ENCODE assay signal across 21 cellular contexts in the genomic region with DNA sequence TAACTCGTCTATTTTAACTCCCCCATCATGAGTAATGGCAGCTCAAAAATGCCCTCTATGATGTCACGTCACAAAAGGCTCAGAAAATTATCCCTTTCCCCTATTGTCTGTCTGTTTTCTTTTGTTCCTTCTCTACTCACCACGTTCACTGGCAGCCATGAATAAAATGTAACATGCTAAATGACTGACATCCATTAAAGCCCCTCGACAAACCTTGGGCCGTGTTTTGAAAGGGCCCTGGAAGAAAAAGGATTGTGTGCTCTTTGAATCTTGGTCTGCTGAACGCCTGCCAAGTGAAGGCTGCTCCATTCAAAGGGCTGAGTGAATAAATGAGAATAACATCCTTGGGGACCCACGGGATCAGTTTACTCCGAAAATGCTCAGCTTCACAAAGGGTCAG.
DNase-seq lines count a peak whose midpoint lies in the region; TF ChIP-seq lines count a peak whose summit lies in the region.
"Had no signal": no experiment of that assay in that cellular context is flagged by ENCODE, and none has a peak within 500 bp of the region (broad histone marks: within the 10 kb centered on the region; RNA-seq: fewer than 3 reads in every experiment).

No MANE protein-coding gene starts in this region.

- no peak overlapping the region for H4K5ac ChIP-seq in H9 (ENCODE audit: insufficient read length, low read depth, low read length)

- H3K27me3 Mint-ChIP-seq in H9 (ENCODE audit: low read depth) = no peaks in the 10 kb centered on the region

- H3K4me3 Mint-ChIP-seq in H9 = no peak overlapping the region
- H3K4me3 Mint-ChIP-seq: B cell had no signal

- H3K27me3 ChIP-seq in H9 (ENCODE audit: insufficient read depth, low read length) = no peaks in the 10 kb centered on the region
- H3K27me3 ChIP-seq: ovary, uterus had no signal

- H3K79me1 ChIP-seq in H9 (ENCODE audit: insufficient read depth, low read depth, low read length, poor library complexity, severe bottlenecking) = no peaks in the 10 kb centered on the region

- no peak overlapping the region for H3K4ac ChIP-seq in H9 (ENCODE audit: low read depth, low read length)

- H3K23me2 ChIP-seq in H9 (ENCODE audit: insufficient read length, low read depth, low read length, poor library complexity, severe bottlenecking) = no peaks in the 10 kb centered on the region

- H4K8ac ChIP-seq in H9 (replicated peaks; ENCODE audit: insufficient read length, low read depth, low read length) = no peak overlapping the region

- no peaks in the 10 kb centered on the region for H3K36me3 Mint-ChIP-seq in H9 (ENCODE audit: insufficient read depth in 1 of 3, low read depth in 3 of 3)
- H3K36me3 Mint-ChIP-seq: activated naive CD4-positive, alpha-beta T cell treated with anti-CD3 and anti-CD28 coated beads, Interleukin-2, amount 50 U/mL, for 72 hours had no signal

- H2BK15ac ChIP-seq in H9 (ENCODE audit: low read depth, low read length) = no peak overlapping the region

- H3K4me1 ChIP-seq in H9 (ENCODE audit: insufficient read depth, low read length) = no peaks in the 10 kb centered on the region; the same call in 1 of the 2 replicates
- H3K4me1 ChIP-seq: body of pancreas had no signal

- H3K14ac ChIP-seq in H9 (ENCODE audit: insufficient read depth, low read length) = no peak overlapping the region

- H3K9me3 Mint-ChIP-seq in H9 = no peaks in the 10 kb centered on the region
- H3K9me3 Mint-ChIP-seq: activated naive CD4-positive, alpha-beta T cell treated with anti-CD3 and anti-CD28 coated beads, Interleukin-2, amount 50 U/mL, for 72 hours had no signal

- no peaks in the 10 kb centered on the region for H3K9me3 ChIP-seq in H9 (ENCODE audit: control insufficient read depth, low read depth, low read length)
- H3K9me3 ChIP-seq: body of pancreas, ovary, uterus had no signal

- H3K27ac ChIP-seq in H9 (ENCODE audit: insufficient read length, low read depth, low read length) = no peak overlapping the region
- H3K27ac ChIP-seq: ovary, SK-N-MC, skin epidermis, uterus had no signal

- no peak for TF ChIP-seq CTCF in H9 (conservative IDR thresholded peaks at IDR 0.05)

- peak overlapping the region in 2 of 3 experiments; percentile 29 to 30; a peak in 2 of 7 replicates for H3K27ac Mint-ChIP-seq in H9
- H3K27ac Mint-ChIP-seq: activated naive CD4-positive, alpha-beta T cell treated with anti-CD3 and anti-CD28 coated beads, Interleukin-2, amount 50 U/mL, for 72 hours; B cell had no signal

- no peaks in the 10 kb centered on the region for H4K20me1 ChIP-seq in H9 (ENCODE audit: control insufficient read depth, insufficient read depth, insufficient read length)

- no peak overlapping the region for H2AK5ac ChIP-seq in H9 (ENCODE audit: insufficient read length, low read length)

- no peak overlapping the region for H2AFZ ChIP-seq in H9 (ENCODE audit: low read length)

- no peak overlapping the region for H2BK12ac ChIP-seq in H9 (ENCODE audit: insufficient read length, low read depth, low read length)

- no peak overlapping the region for H3K4me2 ChIP-seq in H9 (ENCODE audit: insufficient read depth, insufficient read length, low read length)

- H2BK5ac ChIP-seq in H9 (ENCODE audit: insufficient read length, low read length) = no peak overlapping the region

- H3T11ph ChIP-seq in H9 (ENCODE audit: low read length) = no peak overlapping the region

- H3K23ac ChIP-seq in H9 (ENCODE audit: insufficient read length, low read depth, low read length) = no peak overlapping the region

- no peak overlapping the region for H2BK20ac ChIP-seq in H9 (ENCODE audit: low read depth, low read length, poor library complexity, severe bottlenecking)

- no CpG with 5 or more reads among the region's 8 CpGs for WGBS in H9 (ENCODE audit: extremely low coverage, insufficient read length, low lambda C conversion rate)

- H2BK120ac ChIP-seq in H9 (ENCODE audit: low read depth, low read length, poor library complexity, severe bottlenecking) = no peak overlapping the region

- DNase-seq in H9 (no peak), NCI-H146 (lab: John Stamatoyannopoulos, UW) (peak; percentile 55), globus pallidus (ENCODE audit: low spot score) (peak; percentile 11), pons (ENCODE audit: low spot score) (peak; percentile 24), mesenteric fat pad (ENCODE audit: low spot score) (no peak), COLO829 (ENCODE audit: low spot score) (no peak), NCI-H128 (lab: John Stamatoyannopoulos, UW; ENCODE audit: unreplicated experiment) (no peak)
- DNase-seq: activated CD4-positive, CD25-positive, alpha-beta regulatory T cell treated with anti-CD3 and anti-CD28 coated beads, Interleukin-2, amount 50 U/mL, for 72 hours; activated CD8-positive, alpha-beta memory T cell treated with anti-CD3 and anti-CD28 coated beads for 24 hours; cortex of kidney; NCI-H2029 treated with DMSO at 0.1 percent for 48 hours; NCI-H526; ovary; PC-3; stimulated activated CD4-positive, alpha-beta T cell treated with anti-CD3 and anti-CD28 coated beads, Interleukin-4, amount 100 ng/mL, for 24 hours; uterus had no signal

- no peak overlapping the region for H3K9ac ChIP-seq in H9 (ENCODE audit: extremely low read depth, insufficient read length, low read length)

- no peaks in the 10 kb centered on the region for H3K79me2 ChIP-seq in H9 (ENCODE audit: insufficient read depth, low read length)

- H3K56ac ChIP-seq in H9 (ENCODE audit: insufficient read length, low read depth, low read length) = no peak overlapping the region

- no peak overlapping the region for H4K91ac ChIP-seq in H9 (ENCODE audit: insufficient read length, low read depth, low read length)

- H3K4me1 Mint-ChIP-seq in H9 = peaks cover 16 to 24% of the 10 kb centered on the region in 2 experiments
- H3K4me1 Mint-ChIP-seq: B cell had no signal

- no peak overlapping the region for H3K18ac ChIP-seq in H9 (ENCODE audit: insufficient read length, low read depth, low read length)

Comparison
In these comparisons a context has a peak if more than half of its experiments do, and no peak if none do; other contexts are left out.
1. DNase-seq: peak in NCI-H146 (single experiment), globus pallidus (single experiment) and pons (single experiment); none in H9 (single experiment), mesenteric fat pad (single experiment), COLO829 (single experiment) and NCI-H128 (single experiment).